1 cellular context compared by ENCODE assay signal in genomic region chr17:68200689-68201424, GRCh38.
TF ChIP-seq lines count a peak whose summit lies in the region.

No MANE protein-coding gene starts in this region.

TF ChIP-seq in HepG2, 621 proteins besides CTCF, POLR2A, EP300 and RAD21 (continued from another document and continues in another):
- TF ChIP-seq ZNF44 (CRISPR knock-in tag; IDR thresholded peaks at IDR 0.05) (peak; percentile 93; the same call in 1 of the 2 replicates), HOXD1 (CRISPR knock-in tag; IDR thresholded peaks at IDR 0.05) (no peak), MBNL3 (CRISPR knock-in tag; conservative IDR thresholded peaks at IDR 0.05) (no peak), ATAD3A (CRISPR knock-in tag; IDR thresholded peaks at IDR 0.05) (no peak), RBFOX2 (IDR thresholded peaks at IDR 0.05; ENCODE audit: low read depth, low read length) (no peak), CHD2 (IDR thresholded peaks at IDR 0.05; ENCODE audit: low read depth, low read length) (no peak), THAP11 (CRISPR knock-in tag; IDR thresholded peaks at IDR 0.05) (peak; percentile 42; the same call in 1 of the 2 replicates), FOXM1 (CRISPR knock-in tag; IDR thresholded peaks at IDR 0.05) (no peak), TFE3 (CRISPR knock-in tag; IDR thresholded peaks at IDR 0.05) (0 out of 2 replicates have a peak, but pooled peaks have one; percentile 40), ZNF609 (CRISPR knock-in tag; IDR thresholded peaks at IDR 0.05; ENCODE audit: borderline replicate concordance) (no peak), PHF21A (CRISPR knock-in tag; IDR thresholded peaks at IDR 0.05) (no peak), PAWR (CRISPR knock-in tag; IDR thresholded peaks at IDR 0.05; ENCODE audit: borderline replicate concordance) (no peak), ZMYM3 (CRISPR knock-in tag; IDR thresholded peaks at IDR 0.05) (0 out of 2 replicates have a peak, but pooled peaks have one; percentile 23), PBX3 (CRISPR knock-in tag; IDR thresholded peaks at IDR 0.05; ENCODE audit: borderline replicate concordance) (no peak), TARDBP (CRISPR knock-in tag; IDR thresholded peaks at IDR 0.05) (peak; percentile 35; the same call in 1 of the 2 replicates), GABPA (IDR thresholded peaks at IDR 0.05; ENCODE audit: low read depth, low read length) (peak; percentile 19; the same call in 1 of the 2 replicates), GABPA (CRISPR knock-in tag; IDR thresholded peaks at IDR 0.05; ENCODE audit: low read depth) (peak; percentile 79), RARA (CRISPR knock-in tag; IDR thresholded peaks at IDR 0.05) (no peak; the same call in 1 of the 2 replicates), TBX2 (CRISPR knock-in tag; IDR thresholded peaks at IDR 0.05; ENCODE audit: borderline replicate concordance) (no peak), LRRFIP1 (CRISPR knock-in tag; conservative IDR thresholded peaks at IDR 0.05) (no peak), TRIM24 (CRISPR knock-in tag; IDR thresholded peaks at IDR 0.05) (no peak), ZNF512 (CRISPR knock-in tag; IDR thresholded peaks at IDR 0.05) (no peak), KAT7 (CRISPR knock-in tag; IDR thresholded peaks at IDR 0.05; ENCODE audit: borderline replicate concordance) (0 out of 2 replicates have a peak, but pooled peaks have one; percentile 78), ZBTB42 (CRISPR knock-in tag; IDR thresholded peaks at IDR 0.05) (no peak), HDAC2 (CRISPR knock-in tag; IDR thresholded peaks at IDR 0.05) (no peak; the same call in 1 of the 2 replicates), ZNF367 (CRISPR knock-in tag; IDR thresholded peaks at IDR 0.05; ENCODE audit: borderline replicate concordance) (no peak), ZNF432 (CRISPR knock-in tag; IDR thresholded peaks at IDR 0.05; ENCODE audit: borderline replicate concordance) (no peak), ZNF34 (CRISPR knock-in tag; IDR thresholded peaks at IDR 0.05; ENCODE audit: borderline replicate concordance) (no peak), ZBTB38 (CRISPR knock-in tag; IDR thresholded peaks at IDR 0.05) (no peak), TBL1XR1 (IDR thresholded peaks at IDR 0.05; ENCODE audit: borderline replicate concordance, low read length, partially characterized antibody) (no peak), ZNF703 (CRISPR knock-in tag; IDR thresholded peaks at IDR 0.05; ENCODE audit: borderline replicate concordance) (no peak), TFAP4 (IDR thresholded peaks at IDR 0.05; ENCODE audit: borderline replicate concordance, low read depth) (0 out of 2 replicates have a peak, but pooled peaks have one; percentile 18), MEIS2 (CRISPR knock-in tag; IDR thresholded peaks at IDR 0.05) (0 out of 2 replicates have a peak, but pooled peaks have one; percentile 44), SNAPC4 (CRISPR knock-in tag; IDR thresholded peaks at IDR 0.05) (0 out of 2 replicates have a peak, but pooled peaks have one; percentile 77), GPN1 (CRISPR knock-in tag; IDR thresholded peaks at IDR 0.05; ENCODE audit: borderline replicate concordance) (no peak), ASH2L (IDR thresholded peaks at IDR 0.05; ENCODE audit: insufficient read length, low read depth, low read length) (peak; percentile 54), ZNF484 (CRISPR knock-in tag; IDR thresholded peaks at IDR 0.05; ENCODE audit: borderline replicate concordance, low read depth) (no peak), ZNF790 (CRISPR knock-in tag; IDR thresholded peaks at IDR 0.05; ENCODE audit: borderline replicate concordance) (no peak; the same call in 1 of the 2 replicates), SOX13 (IDR thresholded peaks at IDR 0.05) (no peak), SOX13 (CRISPR knock-in tag; conservative IDR thresholded peaks at IDR 0.05 in 1 of 2, IDR thresholded peaks at IDR 0.05 in 1 of 2) (peak in 1 of 2 experiments; percentile 21; a peak in 1 of 4 replicates), ELF4 (CRISPR knock-in tag; IDR thresholded peaks at IDR 0.05; ENCODE audit: borderline replicate concordance) (no peak), ZMAT5 (CRISPR knock-in tag; IDR thresholded peaks at IDR 0.05; ENCODE audit: borderline replicate concordance, low read depth) (no peak), ZNF775 (CRISPR knock-in tag; IDR thresholded peaks at IDR 0.05; ENCODE audit: borderline replicate concordance) (no peak), FOSL2 (CRISPR knock-in tag; IDR thresholded peaks at IDR 0.05) (no peak; the same call in 1 of the 2 replicates), ZNF335 (CRISPR knock-in tag; IDR thresholded peaks at IDR 0.05) (peak; percentile 77), ONECUT2 (CRISPR knock-in tag; IDR thresholded peaks at IDR 0.05) (no peak), ISL2 (CRISPR knock-in tag; IDR thresholded peaks at IDR 0.05) (0 out of 2 replicates have a peak, but pooled peaks have one; percentile 16), ZFYVE20 (CRISPR knock-in tag; IDR thresholded peaks at IDR 0.05; ENCODE audit: borderline replicate concordance, low read depth) (no peak), ATF1 (CRISPR knock-in tag; IDR thresholded peaks at IDR 0.05) (no peak), ZNF772 (CRISPR knock-in tag; IDR thresholded peaks at IDR 0.05) (no peak; the same call in 1 of the 2 replicates), NRL (CRISPR knock-in tag; IDR thresholded peaks at IDR 0.05; ENCODE audit: borderline replicate concordance) (peak; percentile 56; the same call in 1 of the 2 replicates)
